ENCODE assay signal across 11 cellular contexts in genomic region chr6:7324520-7324919, GRCh38. TPM values are rescaled to one million over a fixed set of nuclear protein-coding genes. Genes with fewer than 3 reads are reported as not detected.
DNase-seq lines count a peak whose midpoint lies in the region; ATAC-seq lines count a peak whose summit lies in the region.
"Had no signal": no experiment of that assay in that cellular context is flagged by ENCODE, and none has a peak within 500 bp of the region (broad histone marks: within the 10 kb centered on the region; RNA-seq: fewer than 3 reads in every experiment).

No MANE protein-coding gene starts in this region.

- ATAC-seq in GM18907 (IDR thresholded peaks at IDR 0.05; ENCODE audit: unreplicated experiment) (peak; percentile 77), HG03060 (IDR thresholded peaks at IDR 0.05; ENCODE audit: low read depth, unreplicated experiment) (peak; percentile 47), T-helper 17 cell (peak; percentile 54)

- no peak overlapping the region for H3K4me3 Mint-ChIP-seq in T-helper 17 cell
- H3K4me3 Mint-ChIP-seq: activated naive CD8-positive, alpha-beta T cell had no signal

- H3K4me1 Mint-ChIP-seq in T-helper 17 cell: peaks cover 3% of the 10 kb centered on the region

- DNase-seq in T-helper 17 cell: no peak
- peak; percentile 42 for DNase-seq in putamen (ENCODE audit: low spot score)
- DNase-seq in GM19238 (ENCODE audit: insufficient read length, low spot score): no peak
- DNase-seq in OCI-M2 (lab: John Stamatoyannopoulos, UW; ENCODE audit: unreplicated experiment): no peak
- DNase-seq in activated CD4-positive, alpha-beta T cell treated with anti-CD3 and anti-CD28 coated beads for 1 hour: no peak
- no peak for DNase-seq in NCI-H1105 treated with DMSO at 0.1 percent for 48 hours (lab: John Stamatoyannopoulos, UW)
- DNase-seq: NCI-H226, T1000 had no signal

- no peaks in the 10 kb centered on the region for H3K9me3 ChIP-seq in T-helper 17 cell (ENCODE audit: control insufficient read depth, low read length, poor library complexity, severe bottlenecking)

- no peak overlapping the region for H3K27ac Mint-ChIP-seq in T-helper 17 cell
- H3K27ac Mint-ChIP-seq: activated naive CD8-positive, alpha-beta T cell had no signal

- peaks cover 2% of the 10 kb centered on the region for H3K36me3 Mint-ChIP-seq in T-helper 17 cell (ENCODE audit: low read depth)
- H3K36me3 Mint-ChIP-seq: activated naive CD8-positive, alpha-beta T cell had no signal

- H3K27me3 Mint-ChIP-seq in T-helper 17 cell: peaks cover 15% of the 10 kb centered on the region

RNA-seq across cellular contexts. Expression of gene SSR1, which starts 11.5 kb away (rescaled TPM):
- total RNA-seq in T-helper 17 cell: 10 to 100 TPM; 80.4 to 96.1 TPM
